In the genomic region with DNA sequence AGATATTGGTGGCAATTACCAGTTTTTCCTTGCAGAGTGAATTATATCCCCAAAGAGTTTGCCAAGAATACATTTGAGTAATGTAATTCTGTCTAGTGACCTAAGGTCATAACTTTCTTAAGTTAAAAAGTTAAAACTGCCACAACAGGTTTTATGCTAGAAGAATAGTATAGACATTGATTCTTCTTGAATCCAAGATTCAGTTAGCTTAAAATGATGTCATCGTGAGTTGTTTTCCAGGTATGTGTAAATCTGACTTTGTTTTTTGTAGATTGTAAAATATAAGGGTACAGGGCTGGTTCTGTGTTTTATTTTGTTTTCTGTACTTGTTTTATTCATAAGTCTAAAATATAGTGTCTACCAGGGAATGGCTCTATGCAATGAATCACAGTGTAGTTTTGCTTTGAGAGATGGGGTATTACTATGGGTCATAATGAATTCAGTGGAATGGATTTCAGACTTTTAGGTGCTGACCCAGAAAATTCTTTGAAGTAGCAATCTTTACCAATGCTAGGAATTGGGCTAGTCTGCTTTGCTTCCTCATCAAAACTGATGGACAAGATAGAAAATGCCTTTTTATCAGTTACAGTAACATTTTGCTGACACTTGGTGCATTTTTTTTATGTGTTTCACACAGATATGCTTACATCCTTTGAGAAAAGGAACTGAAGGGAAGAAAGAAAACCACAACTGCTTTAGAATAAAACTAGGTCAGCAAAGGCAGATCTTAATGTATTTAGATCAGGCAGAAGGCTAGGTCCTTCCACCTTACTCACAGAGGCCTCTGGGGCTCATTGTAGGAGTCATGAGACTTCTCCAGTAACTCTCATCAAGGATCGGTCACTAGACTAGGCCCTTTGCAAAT, we compare ENCODE assay signal across 8 cellular contexts. TPM values are rescaled to one million over a fixed set of nuclear protein-coding genes. Genes with fewer than 3 reads are reported as not detected.
DNase-seq lines count a peak whose midpoint lies in the region; ATAC-seq and TF ChIP-seq lines count a peak whose summit lies in the region.

No MANE protein-coding gene starts in this region.

- no peaks in the 10 kb centered on the region for H3K36me3 ChIP-seq in sigmoid colon

- H3K27ac ChIP-seq in sigmoid colon: no peak overlapping the region

- TF ChIP-seq CTCF in GM12875 (IDR thresholded peaks at IDR 0.05; ENCODE audit: borderline replicate concordance, insufficient read depth, low read depth, low read length): peak; percentile 20; the same call in 1 of the 2 replicates
- no peak for TF ChIP-seq CTCF in choroid plexus epithelial cell (conservative IDR thresholded peaks at IDR 0.05; ENCODE audit: low read depth, low read length)
- TF ChIP-seq CTCF in sigmoid colon (IDR thresholded peaks at IDR 0.05): no peak

- intact Hi-C loops in sigmoid colon (cut with DNase I): no loop called here

- peaks cover 0 to 28% (median 3%) of the 10 kb centered on the region in 4 donors for H3K4me1 ChIP-seq in sigmoid colon

- peak; percentile 37 for ATAC-seq in GM21529 (IDR thresholded peaks at IDR 0.05; ENCODE audit: unreplicated experiment)

- peaks cover 0 to 5% (median 0%) of the 10 kb centered on the region in 4 donors for H3K9me3 ChIP-seq in sigmoid colon

- H3K27me3 ChIP-seq in sigmoid colon: no peaks in the 10 kb centered on the region

- no peak for TF ChIP-seq POLR2A in sigmoid colon (IDR thresholded peaks at IDR 0.05)

- H3K4me3 ChIP-seq in GM12875 (ENCODE audit: low read depth, low read length) (no peak overlapping the region), choroid plexus epithelial cell (ENCODE audit: low read depth, low read length) (no peak overlapping the region), sigmoid colon (no peak overlapping the region)

- DNase-seq in KG1 (lab: John Stamatoyannopoulos, UW): peak; percentile 38
- DNase-seq in choroid plexus epithelial cell (ENCODE audit: low read depth): peak; percentile 49
- DNase-seq in sigmoid colon: no peak
- no peak for DNase-seq in cerebellar cortex (ENCODE audit: low spot score)
- no peak for DNase-seq in NCI-H2081 treated with DMSO at 0.1 percent for 48 hours (lab: John Stamatoyannopoulos, UW)
- DNase-seq in mucosa of gallbladder (ENCODE audit: low spot score): no peak

- TF ChIP-seq EP300 in sigmoid colon (IDR thresholded peaks at IDR 0.05): no peak

- WGBS in sigmoid colon, 2 donors: 45 to 49% methylated on average over 2 of the region's 2 CpGs

RNA-seq across cellular contexts. Expression of a gene that starts 20.8 kb away (rescaled TPM):
- total RNA-seq in sigmoid colon (10 to 100 TPM; 28.9 to 42.4 (median 30.8) TPM), mucosa of gallbladder (152 TPM)
- 10 to 100 TPM in 1 of 3 donors, 1 to 10 TPM in 2; 3.0 to 30.3 (median 5.3) TPM for polyA plus RNA-seq in sigmoid colon

Comparison
In these comparisons a context has a peak if more than half of its experiments do, and no peak if none do; other contexts are left out.
1. DNase-seq: peak in KG1 (single experiment) and choroid plexus epithelial cell (single experiment); none in sigmoid colon (single experiment), cerebellar cortex (single experiment), NCI-H2081 treated with DMSO at 0.1 percent for 48 hours (single experiment) and mucosa of gallbladder (single experiment).